19 cellular contexts compared by ENCODE assay signal in the genomic region with DNA sequence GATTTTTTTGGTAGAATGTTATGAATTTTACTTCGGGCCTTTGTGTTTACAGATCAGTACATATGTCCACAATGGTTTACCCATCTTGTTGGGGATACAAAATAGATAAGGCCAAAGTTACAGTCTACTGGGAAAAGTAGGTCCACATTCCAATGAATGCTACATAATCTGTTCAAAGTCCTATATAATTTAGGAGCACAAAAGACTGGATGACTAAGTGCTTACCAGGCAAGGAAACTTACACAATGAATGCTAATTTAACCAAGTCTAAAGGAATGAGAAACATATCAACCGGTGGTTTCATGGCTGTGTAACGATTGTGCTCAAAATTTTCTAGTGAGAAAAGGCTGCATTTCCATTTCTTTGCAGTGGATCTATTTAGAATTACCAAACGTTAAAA.
DNase-seq lines count a peak whose midpoint lies in the region; ATAC-seq and TF ChIP-seq lines count a peak whose summit lies in the region.
"Had no signal": no experiment of that assay in that cellular context is flagged by ENCODE, and none has a peak within 500 bp of the region (broad histone marks: within the 10 kb centered on the region; RNA-seq: fewer than 3 reads in every experiment).

No MANE protein-coding gene starts in this region.

- WGBS in trophoblast cell (ENCODE audit: extremely low coverage, insufficient coverage, insufficient read length) = no CpG with 5 or more reads among the region's 4 CpGs

- no peaks in the 10 kb centered on the region for H3K4me1 Mint-ChIP-seq in activated CD4-positive, alpha-beta memory T cell treated with anti-CD3 and anti-CD28 coated beads, Interleukin-2, amount 10 ng/mL, durations not matched to agents 7 days and 5 days

- no peak overlapping the region for H2AK5ac ChIP-seq in trophoblast cell (ENCODE audit: low read length)

- no peak overlapping the region for H2BK5ac ChIP-seq in trophoblast cell (ENCODE audit: low read depth, low read length, poor library complexity)

- H3K4me2 ChIP-seq in trophoblast cell (ENCODE audit: low read length) = peak overlapping the region; percentile 35
- H3K4me2 ChIP-seq: A549, SK-N-SH had no signal

- H3K27me3 ChIP-seq in RWPE2 (ENCODE audit: insufficient read depth, poor library complexity, severe bottlenecking) (no peaks in the 10 kb centered on the region), trophoblast cell (ENCODE audit: insufficient read depth, low read length) (no peaks in the 10 kb centered on the region), Peyer's patch (no peaks in the 10 kb centered on the region), H7 (ENCODE audit: control insufficient read depth, insufficient read depth, low read length) (no peaks in the 10 kb centered on the region)
- H3K27me3 ChIP-seq: BE2C had no signal

- no peak overlapping the region for H4K12ac ChIP-seq in trophoblast cell (ENCODE audit: low read depth, low read length)

- no peaks in the 10 kb centered on the region for H3K27me3 Mint-ChIP-seq in activated CD4-positive, alpha-beta memory T cell treated with anti-CD3 and anti-CD28 coated beads, Interleukin-2, amount 10 ng/mL, durations not matched to agents 7 days and 5 days

- CTCF ChIA-PET in activated CD4-positive, alpha-beta memory T cell treated with anti-CD3 and anti-CD28 coated beads, Interleukin-2, amount 10 ng/mL, durations not matched to agents 7 days and 5 days (lab: Charles Lee) = no interaction called here

- H3K4me3 Mint-ChIP-seq in activated CD4-positive, alpha-beta memory T cell treated with anti-CD3 and anti-CD28 coated beads, Interleukin-2, amount 10 ng/mL, durations not matched to agents 7 days and 5 days = no peak overlapping the region

- H3K14ac ChIP-seq in trophoblast cell (ENCODE audit: low read length) = no peak overlapping the region

- no peak overlapping the region for H2AFZ ChIP-seq in trophoblast cell (ENCODE audit: insufficient read depth, low read length, poor library complexity)

- H3K79me2 ChIP-seq in trophoblast cell (ENCODE audit: control insufficient read depth, insufficient read depth, low read length, poor library complexity) = no peaks in the 10 kb centered on the region

- peaks cover 3% of the 10 kb centered on the region for H3K79me1 ChIP-seq in trophoblast cell (ENCODE audit: low read length)

- no peak overlapping the region for H4K8ac ChIP-seq in trophoblast cell (ENCODE audit: low read depth, low read length)

- H4K91ac ChIP-seq in trophoblast cell (ENCODE audit: low read depth, low read length) = no peak overlapping the region

- H3K36me3 ChIP-seq in RWPE2 (ENCODE audit: low read depth) = no peaks in the 10 kb centered on the region
- H3K36me3 ChIP-seq in trophoblast cell (ENCODE audit: control insufficient read depth in 1 of 2, insufficient read depth in 2 of 2, low read length in 2 of 2) = no peaks in the 10 kb centered on the region
- H3K36me3 ChIP-seq in Peyer's patch = no peaks in the 10 kb centered on the region
- H3K36me3 ChIP-seq in H7 (replicated peaks; ENCODE audit: control insufficient read depth, insufficient read depth, low read length) = no peaks in the 10 kb centered on the region
- H3K36me3 ChIP-seq: BE2C had no signal

- no peak overlapping the region for H3K23ac ChIP-seq in trophoblast cell (ENCODE audit: low read length)

- no peaks in the 10 kb centered on the region for H3K4me1 ChIP-seq in RWPE2 (ENCODE audit: insufficient read depth, poor library complexity, severe bottlenecking)
- H3K4me1 ChIP-seq in trophoblast cell (ENCODE audit: control insufficient read depth in 1 of 2, insufficient read depth in 2 of 2, low read length in 2 of 2) = peaks cover 4 to 5% of the 10 kb centered on the region in 2 experiments
- H3K4me1 ChIP-seq in Peyer's patch = no peaks in the 10 kb centered on the region
- H3K4me1 ChIP-seq: A549 had no signal

- H3K9me3 ChIP-seq in RWPE2 (ENCODE audit: severe bottlenecking) (no peaks in the 10 kb centered on the region), trophoblast cell (ENCODE audit: insufficient read depth, low read depth, low read length) (no peaks in the 10 kb centered on the region), Peyer's patch (peaks cover 0 to 3% (median 0%) of the 10 kb centered on the region in 4 donors)
- H3K9me3 ChIP-seq: BE2C, SK-N-SH had no signal

- TF ChIP-seq POLR2A in Peyer's patch (IDR thresholded peaks at IDR 0.05) = no peak

- no peak overlapping the region for H3K4me3 ChIP-seq in RWPE2 (ENCODE audit: severe bottlenecking)
- no peak overlapping the region for H3K4me3 ChIP-seq in epithelial cell of esophagus (ENCODE audit: low read length)
- no peak overlapping the region for H3K4me3 ChIP-seq in trophoblast cell (ENCODE audit: low read depth, low read length)
- H3K4me3 ChIP-seq in Peyer's patch = no peak overlapping the region
- no peak overlapping the region for H3K4me3 ChIP-seq in H7 (ENCODE audit: insufficient read depth, low read depth, low read length)
- H3K4me3 ChIP-seq: A549 had no signal

- no peak overlapping the region for H3K4ac ChIP-seq in trophoblast cell (ENCODE audit: low read depth, low read length)

- no peak overlapping the region for H3K27ac Mint-ChIP-seq in activated CD4-positive, alpha-beta memory T cell treated with anti-CD3 and anti-CD28 coated beads, Interleukin-2, amount 10 ng/mL, durations not matched to agents 7 days and 5 days

- no peak for TF ChIP-seq CTCF in RWPE2 (IDR thresholded peaks at IDR 0.05; ENCODE audit: poor library complexity, severe bottlenecking)
- no peak for TF ChIP-seq CTCF in epithelial cell of esophagus (IDR thresholded peaks at IDR 0.05; ENCODE audit: insufficient read depth, low read depth, low read length, missing control alignments)
- TF ChIP-seq CTCF in Peyer's patch (IDR thresholded peaks at IDR 0.05) = no peak

- DNase-seq in HuH-7 (ENCODE audit: low spot score) (peak; percentile 4), RWPE2 (ENCODE audit: low spot score) (no peak), epithelial cell of esophagus (ENCODE audit: low read depth) (peak; percentile 54), trophoblast cell (peak in 1 of 2 donors; percentile 27), Peyer's patch (no peak), H7 (no peak)
- DNase-seq in activated CD4-positive, alpha-beta memory T cell treated with anti-CD3 and anti-CD28 coated beads, Interleukin-2, amount 10 ng/mL, durations not matched to agents 7 days and 5 days = no peak
- DNase-seq: BE2C, EL, KG1, MV-4-11, NCI-H1105 treated with DMSO at 0.1 percent for 48 hours, NCI-H1694, NCI-H2081 treated with DMSO at 0.1 percent for 48 hours, NCI-H2171 treated with DMSO at 0.1 percent for 48 hours, NCI-H524 treated with DMSO at 0.1 percent for 48 hours, SHP77 treated with DMSO at 0.1 percent for 48 hours, SK-N-SH had no signal

- no peak overlapping the region for H2BK120ac ChIP-seq in trophoblast cell (ENCODE audit: insufficient read depth, low read length, poor library complexity)

- H3K27ac ChIP-seq in RWPE2 (ENCODE audit: poor library complexity, severe bottlenecking) (no peak overlapping the region), trophoblast cell (ENCODE audit: low read depth, low read length) (peak overlapping the region; percentile 47), Peyer's patch (no peak overlapping the region)
- H3K27ac ChIP-seq: A549 had no signal

- ATAC-seq in RWPE2 (ENCODE audit: low read depth) = peak; percentile 71; the same call in 2 of the 3 replicates
- ATAC-seq: A549 had no signal

- H2BK12ac ChIP-seq in trophoblast cell (ENCODE audit: low read length) = no peak overlapping the region

- no peaks in the 10 kb centered on the region for H3K36me3 Mint-ChIP-seq in activated CD4-positive, alpha-beta memory T cell treated with anti-CD3 and anti-CD28 coated beads, Interleukin-2, amount 10 ng/mL, durations not matched to agents 7 days and 5 days (ENCODE audit: low read depth)

- no peak overlapping the region for H3K18ac ChIP-seq in trophoblast cell (ENCODE audit: low read length)

- POLR2A ChIA-PET in activated CD4-positive, alpha-beta memory T cell treated with anti-CD3 and anti-CD28 coated beads, Interleukin-2, amount 10 ng/mL, durations not matched to agents 7 days and 5 days (lab: Charles Lee) = no interaction called here

- no peaks in the 10 kb centered on the region for H3K9me3 Mint-ChIP-seq in activated CD4-positive, alpha-beta memory T cell treated with anti-CD3 and anti-CD28 coated beads, Interleukin-2, amount 10 ng/mL, durations not matched to agents 7 days and 5 days

- no peak overlapping the region for H3K9ac ChIP-seq in trophoblast cell (ENCODE audit: low read length)
- H3K9ac ChIP-seq: SK-N-SH had no signal

Comparison
In these comparisons a context has a peak if more than half of its experiments do, and no peak if none do; other contexts are left out.
1. DNase-seq: peak in HuH-7 (single experiment) and epithelial cell of esophagus (single experiment); none in RWPE2 (single experiment), activated CD4-positive, alpha-beta memory T cell treated with anti-CD3 and anti-CD28 coated beads, Interleukin-2, amount 10 ng/mL, durations not matched to agents 7 days and 5 days (single experiment), Peyer's patch (0 of 3) and H7 (single experiment).